Comparison of ENCODE assay signal across 10 cellular contexts in genomic region chrX:39133971-39134370, GRCh38.
DNase-seq lines count a peak whose midpoint lies in the region; ATAC-seq and TF ChIP-seq lines count a peak whose summit lies in the region.
"Had no signal": no experiment of that assay in that cellular context is flagged by ENCODE, and none has a peak within 500 bp of the region (broad histone marks: within the 10 kb centered on the region; RNA-seq: fewer than 3 reads in every experiment).

No MANE protein-coding gene starts in this region.

- POLR2A ChIA-PET in activated CD4-positive, alpha-beta T cell treated with anti-CD3 and anti-CD28 coated beads, Interleukin-2, amount 10 ng/mL, durations not matched to agents 7 days and 5 days (lab: Charles Lee), result no interaction called here

- DNase-seq in NCI-H510A treated with DMSO at 0.1 percent for 48 hours (lab: John Stamatoyannopoulos, UW), result peak; percentile 13
- no peak for DNase-seq in NCI-H510A (lab: John Stamatoyannopoulos, UW)
- DNase-seq in activated CD4-positive, alpha-beta T cell treated with anti-CD3 and anti-CD28 coated beads, Interleukin-2, amount 10 ng/mL, durations not matched to agents 7 days and 5 days, result peak; percentile 7
- DNase-seq in stimulated activated CD4-positive, alpha-beta T cell treated with anti-CD3 and anti-CD28 coated beads, Interleukin-12 subunit alpha, Interleukin-12 subunit beta, amount 100 ng/mL, for 4 hours, result peak; percentile 13
- DNase-seq in vagina (ENCODE audit: extremely low spot score in 2 of 2), result no peak
- no peak for DNase-seq in activated T-helper 1 cell treated with anti-CD3 and anti-CD28 coated beads, Interleukin-12 subunit alpha, Interleukin-12 subunit beta, Interleukin-2, Interleukin-4 antibody, amounts not matched to agents 30 ng/mL and 10 ng/mL and 1 ng/mL, durations not matched to agents 14 hours and 24 hours and 36 hours (ENCODE audit: low spot score)
- no peak for DNase-seq in HuH-7 (ENCODE audit: low spot score)

- no peak for TF ChIP-seq CTCF in vagina (IDR thresholded peaks at IDR 0.05)

- H3K36me3 ChIP-seq in vagina, result no peaks in the 10 kb centered on the region
- H3K36me3 ChIP-seq: BLaER1 treated with 17β-estradiol and CSF1 and Interleukin-3, amounts not matched to agents 10 nM and 100 nM had no signal

- no peak for TF ChIP-seq POLR2A in vagina (IDR thresholded peaks at IDR 0.05)

- peak; percentile 61 for ATAC-seq in HG03442 (IDR thresholded peaks at IDR 0.05; ENCODE audit: unreplicated experiment)

- intact Hi-C loops in vagina (cut with DNase I), result no loop called here
- intact Hi-C loops in activated T-helper 1 cell treated with anti-CD3 and anti-CD28 coated beads, Interleukin-12 subunit alpha, Interleukin-12 subunit beta, Interleukin-2, Interleukin-4 antibody, amounts not matched to agents 30 ng/mL and 10 ng/mL and 1 ng/mL, durations not matched to agents 14 hours and 24 hours and 36 hours (cut with micrococcal nuclease), result no loop called here

- H3K27ac ChIP-seq in vagina, result no peak overlapping the region
- H3K27ac ChIP-seq: BLaER1 treated with 17β-estradiol and CSF1 and Interleukin-3, amounts not matched to agents 10 nM and 100 nM had no signal

- CTCF ChIA-PET in activated CD4-positive, alpha-beta T cell treated with anti-CD3 and anti-CD28 coated beads, Interleukin-2, amount 10 ng/mL, durations not matched to agents 7 days and 5 days (lab: Charles Lee), result interaction anchor here (0.6 to 1.5 kb wide), 4 partner anchors 18 to 105 kb away, joined by 3 to 7 read pairs (median 3); no protein-coding TSS in a partner anchor

- no peaks in the 10 kb centered on the region for H3K4me1 Mint-ChIP-seq in activated CD4-positive, alpha-beta T cell treated with anti-CD3 and anti-CD28 coated beads, Interleukin-2, amount 10 ng/mL, durations not matched to agents 7 days and 5 days
- no peaks in the 10 kb centered on the region for H3K4me1 Mint-ChIP-seq in activated T-helper 1 cell treated with anti-CD3 and anti-CD28 coated beads, Interleukin-12 subunit alpha, Interleukin-12 subunit beta, Interleukin-2, Interleukin-4 antibody, amounts not matched to agents 30 ng/mL and 10 ng/mL and 1 ng/mL, durations not matched to agents 14 hours and 24 hours and 36 hours (ENCODE audit: low read depth)
- H3K4me1 Mint-ChIP-seq: activated naive CD4-positive, alpha-beta T cell treated with anti-CD3 and anti-CD28 coated beads, Interleukin-2, amount 50 U/mL, for 24 hours had no signal

- no peak overlapping the region for H3K4me3 Mint-ChIP-seq in activated CD4-positive, alpha-beta T cell treated with anti-CD3 and anti-CD28 coated beads, Interleukin-2, amount 10 ng/mL, durations not matched to agents 7 days and 5 days
- no peak overlapping the region for H3K4me3 Mint-ChIP-seq in activated T-helper 1 cell treated with anti-CD3 and anti-CD28 coated beads, Interleukin-12 subunit alpha, Interleukin-12 subunit beta, Interleukin-2, Interleukin-4 antibody, amounts not matched to agents 30 ng/mL and 10 ng/mL and 1 ng/mL, durations not matched to agents 14 hours and 24 hours and 36 hours
- H3K4me3 Mint-ChIP-seq: activated naive CD4-positive, alpha-beta T cell treated with anti-CD3 and anti-CD28 coated beads, Interleukin-2, amount 50 U/mL, for 24 hours had no signal

- no peaks in the 10 kb centered on the region for H3K4me1 ChIP-seq in vagina

- no peaks in the 10 kb centered on the region for H3K9me3 ChIP-seq in vagina

- H3K27ac Mint-ChIP-seq in activated CD4-positive, alpha-beta T cell treated with anti-CD3 and anti-CD28 coated beads, Interleukin-2, amount 10 ng/mL, durations not matched to agents 7 days and 5 days, result no peak overlapping the region
- no peak overlapping the region for H3K27ac Mint-ChIP-seq in activated T-helper 1 cell treated with anti-CD3 and anti-CD28 coated beads, Interleukin-12 subunit alpha, Interleukin-12 subunit beta, Interleukin-2, Interleukin-4 antibody, amounts not matched to agents 30 ng/mL and 10 ng/mL and 1 ng/mL, durations not matched to agents 14 hours and 24 hours and 36 hours
- H3K27ac Mint-ChIP-seq: activated naive CD4-positive, alpha-beta T cell treated with anti-CD3 and anti-CD28 coated beads, Interleukin-2, amount 50 U/mL, for 24 hours had no signal

- H3K36me3 Mint-ChIP-seq in activated CD4-positive, alpha-beta T cell treated with anti-CD3 and anti-CD28 coated beads, Interleukin-2, amount 10 ng/mL, durations not matched to agents 7 days and 5 days (ENCODE audit: low read depth), result no peaks in the 10 kb centered on the region
- H3K36me3 Mint-ChIP-seq in activated T-helper 1 cell treated with anti-CD3 and anti-CD28 coated beads, Interleukin-12 subunit alpha, Interleukin-12 subunit beta, Interleukin-2, Interleukin-4 antibody, amounts not matched to agents 30 ng/mL and 10 ng/mL and 1 ng/mL, durations not matched to agents 14 hours and 24 hours and 36 hours (ENCODE audit: low read depth), result no peaks in the 10 kb centered on the region
- H3K36me3 Mint-ChIP-seq: activated naive CD4-positive, alpha-beta T cell treated with anti-CD3 and anti-CD28 coated beads, Interleukin-2, amount 50 U/mL, for 24 hours had no signal

- peaks cover 2% of the 10 kb centered on the region for H3K9me3 Mint-ChIP-seq in activated CD4-positive, alpha-beta T cell treated with anti-CD3 and anti-CD28 coated beads, Interleukin-2, amount 10 ng/mL, durations not matched to agents 7 days and 5 days
- peaks cover 4% of the 10 kb centered on the region for H3K9me3 Mint-ChIP-seq in activated T-helper 1 cell treated with anti-CD3 and anti-CD28 coated beads, Interleukin-12 subunit alpha, Interleukin-12 subunit beta, Interleukin-2, Interleukin-4 antibody, amounts not matched to agents 30 ng/mL and 10 ng/mL and 1 ng/mL, durations not matched to agents 14 hours and 24 hours and 36 hours
- H3K9me3 Mint-ChIP-seq: activated naive CD4-positive, alpha-beta T cell treated with anti-CD3 and anti-CD28 coated beads, Interleukin-2, amount 50 U/mL, for 24 hours had no signal

- H3K27me3 ChIP-seq in vagina, result no peaks in the 10 kb centered on the region
- H3K27me3 ChIP-seq: BLaER1 treated with 17β-estradiol and CSF1 and Interleukin-3, amounts not matched to agents 10 nM and 100 nM had no signal

- no peaks in the 10 kb centered on the region for H3K27me3 Mint-ChIP-seq in activated CD4-positive, alpha-beta T cell treated with anti-CD3 and anti-CD28 coated beads, Interleukin-2, amount 10 ng/mL, durations not matched to agents 7 days and 5 days
- H3K27me3 Mint-ChIP-seq in activated T-helper 1 cell treated with anti-CD3 and anti-CD28 coated beads, Interleukin-12 subunit alpha, Interleukin-12 subunit beta, Interleukin-2, Interleukin-4 antibody, amounts not matched to agents 30 ng/mL and 10 ng/mL and 1 ng/mL, durations not matched to agents 14 hours and 24 hours and 36 hours (ENCODE audit: insufficient read depth), result no peaks in the 10 kb centered on the region
- H3K27me3 Mint-ChIP-seq: activated naive CD4-positive, alpha-beta T cell treated with anti-CD3 and anti-CD28 coated beads, Interleukin-2, amount 50 U/mL, for 24 hours had no signal

- H3K4me3 ChIP-seq in vagina, result no peak overlapping the region
- H3K4me3 ChIP-seq: BLaER1 treated with 17β-estradiol and CSF1 and Interleukin-3, amounts not matched to agents 10 nM and 100 nM had no signal

Comparison
In these comparisons a context has a peak if more than half of its experiments do, and no peak if none do; other contexts are left out.
1. DNase-seq: peak in NCI-H510A treated with DMSO at 0.1 percent for 48 hours (single experiment), activated CD4-positive, alpha-beta T cell treated with anti-CD3 and anti-CD28 coated beads, Interleukin-2, amount 10 ng/mL, durations not matched to agents 7 days and 5 days (single experiment) and stimulated activated CD4-positive, alpha-beta T cell treated with anti-CD3 and anti-CD28 coated beads, Interleukin-12 subunit alpha, Interleukin-12 subunit beta, amount 100 ng/mL, for 4 hours (single experiment); none in NCI-H510A (single experiment), vagina (0 of 2), activated T-helper 1 cell treated with anti-CD3 and anti-CD28 coated beads, Interleukin-12 subunit alpha, Interleukin-12 subunit beta, Interleukin-2, Interleukin-4 antibody, amounts not matched to agents 30 ng/mL and 10 ng/mL and 1 ng/mL, durations not matched to agents 14 hours and 24 hours and 36 hours (single experiment) and HuH-7 (single experiment).